Comparison of ENCODE assay signal across 3 cellular contexts in the genomic region with DNA sequence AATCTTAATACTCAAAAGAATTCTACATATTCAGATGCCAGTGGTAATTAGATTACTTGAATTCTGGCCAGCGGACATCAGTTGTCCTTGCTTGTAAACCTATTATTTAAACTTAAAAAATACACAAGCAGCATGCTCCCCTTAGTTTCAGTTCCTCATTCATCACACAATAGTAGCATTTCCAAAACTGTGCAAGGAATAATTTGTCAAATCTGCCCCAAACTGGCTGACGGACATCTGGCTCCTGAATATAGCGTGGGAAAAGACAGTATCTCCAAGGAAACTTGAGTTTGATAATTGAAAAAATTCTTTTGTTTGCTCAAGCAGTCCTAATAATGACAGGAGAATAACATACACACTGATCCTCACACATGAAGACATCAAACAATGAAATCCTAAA.
TF ChIP-seq lines count a peak whose summit lies in the region.

No MANE protein-coding gene starts in this region.

TF ChIP-seq in SK-N-SH treated with all-trans-retinoic acid at 6 μM for 48 hours, 23 proteins besides CTCF, POLR2A, EP300 and RAD21:
- TF ChIP-seq, protein P1, sequence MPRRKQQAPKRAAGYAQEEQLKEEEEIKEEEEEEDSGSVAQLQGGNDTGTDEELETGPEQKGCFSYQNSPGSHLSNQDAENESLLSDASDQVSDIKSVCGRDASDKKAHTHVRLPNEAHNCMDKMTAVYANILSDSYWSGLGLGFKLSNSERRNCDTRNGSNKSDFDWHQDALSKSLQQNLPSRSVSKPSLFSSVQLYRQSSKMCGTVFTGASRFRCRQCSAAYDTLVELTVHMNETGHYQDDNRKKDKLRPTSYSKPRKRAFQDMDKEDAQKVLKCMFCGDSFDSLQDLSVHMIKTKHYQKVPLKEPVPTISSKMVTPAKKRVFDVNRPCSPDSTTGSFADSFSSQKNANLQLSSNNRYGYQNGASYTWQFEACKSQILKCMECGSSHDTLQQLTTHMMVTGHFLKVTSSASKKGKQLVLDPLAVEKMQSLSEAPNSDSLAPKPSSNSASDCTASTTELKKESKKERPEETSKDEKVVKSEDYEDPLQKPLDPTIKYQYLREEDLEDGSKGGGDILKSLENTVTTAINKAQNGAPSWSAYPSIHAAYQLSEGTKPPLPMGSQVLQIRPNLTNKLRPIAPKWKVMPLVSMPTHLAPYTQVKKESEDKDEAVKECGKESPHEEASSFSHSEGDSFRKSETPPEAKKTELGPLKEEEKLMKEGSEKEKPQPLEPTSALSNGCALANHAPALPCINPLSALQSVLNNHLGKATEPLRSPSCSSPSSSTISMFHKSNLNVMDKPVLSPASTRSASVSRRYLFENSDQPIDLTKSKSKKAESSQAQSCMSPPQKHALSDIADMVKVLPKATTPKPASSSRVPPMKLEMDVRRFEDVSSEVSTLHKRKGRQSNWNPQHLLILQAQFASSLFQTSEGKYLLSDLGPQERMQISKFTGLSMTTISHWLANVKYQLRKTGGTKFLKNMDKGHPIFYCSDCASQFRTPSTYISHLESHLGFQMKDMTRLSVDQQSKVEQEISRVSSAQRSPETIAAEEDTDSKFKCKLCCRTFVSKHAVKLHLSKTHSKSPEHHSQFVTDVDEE (CRISPR knock-in tag; IDR thresholded peaks at IDR 0.05) = no peak
- TF ChIP-seq GLIS3 (CRISPR knock-in tag; IDR thresholded peaks at IDR 0.05) (no peak), ISL1 (CRISPR knock-in tag; IDR thresholded peaks at IDR 0.05) (peak; percentile 74; the same call in 1 of the 2 replicates), ZFP30 (CRISPR knock-in tag; IDR thresholded peaks at IDR 0.05) (no peak)
TF ChIP-seq in SK-N-SH treated with all-trans-retinoic acid at 6 μM for 48 hours: peak in this region for 1.

TF ChIP-seq in SK-N-SH, 30 proteins besides CTCF, POLR2A, EP300 and RAD21 (continued from another document):
- TF ChIP-seq, protein P2, sequence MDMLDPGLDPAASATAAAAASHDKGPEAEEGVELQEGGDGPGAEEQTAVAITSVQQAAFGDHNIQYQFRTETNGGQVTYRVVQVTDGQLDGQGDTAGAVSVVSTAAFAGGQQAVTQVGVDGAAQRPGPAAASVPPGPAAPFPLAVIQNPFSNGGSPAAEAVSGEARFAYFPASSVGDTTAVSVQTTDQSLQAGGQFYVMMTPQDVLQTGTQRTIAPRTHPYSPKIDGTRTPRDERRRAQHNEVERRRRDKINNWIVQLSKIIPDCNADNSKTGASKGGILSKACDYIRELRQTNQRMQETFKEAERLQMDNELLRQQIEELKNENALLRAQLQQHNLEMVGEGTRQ (IDR thresholded peaks at IDR 0.05; ENCODE audit: borderline replicate concordance, low read depth, low read length) = no peak
- TF ChIP-seq FOXM1 (IDR thresholded peaks at IDR 0.05; ENCODE audit: low read depth) = no peak
- no peak for TF ChIP-seq TCF12 (IDR thresholded peaks at IDR 0.05)
- TF ChIP-seq FOSL2 (IDR thresholded peaks at IDR 0.05; ENCODE audit: borderline replicate concordance, low read depth) = no peak
- TF ChIP-seq TEAD4 (IDR thresholded peaks at IDR 0.05; ENCODE audit: borderline replicate concordance, insufficient read depth) = no peak
- TF ChIP-seq POLR2AphosphoS5 (IDR thresholded peaks at IDR 0.05; ENCODE audit: low read depth, low read length) = no peak
- TF ChIP-seq GABPA (IDR thresholded peaks at IDR 0.05; ENCODE audit: low read depth) = no peak

TF ChIP-seq in GM12878, 131 proteins besides CTCF, POLR2A, EP300 and RAD21:
- TF ChIP-seq, protein P3, sequence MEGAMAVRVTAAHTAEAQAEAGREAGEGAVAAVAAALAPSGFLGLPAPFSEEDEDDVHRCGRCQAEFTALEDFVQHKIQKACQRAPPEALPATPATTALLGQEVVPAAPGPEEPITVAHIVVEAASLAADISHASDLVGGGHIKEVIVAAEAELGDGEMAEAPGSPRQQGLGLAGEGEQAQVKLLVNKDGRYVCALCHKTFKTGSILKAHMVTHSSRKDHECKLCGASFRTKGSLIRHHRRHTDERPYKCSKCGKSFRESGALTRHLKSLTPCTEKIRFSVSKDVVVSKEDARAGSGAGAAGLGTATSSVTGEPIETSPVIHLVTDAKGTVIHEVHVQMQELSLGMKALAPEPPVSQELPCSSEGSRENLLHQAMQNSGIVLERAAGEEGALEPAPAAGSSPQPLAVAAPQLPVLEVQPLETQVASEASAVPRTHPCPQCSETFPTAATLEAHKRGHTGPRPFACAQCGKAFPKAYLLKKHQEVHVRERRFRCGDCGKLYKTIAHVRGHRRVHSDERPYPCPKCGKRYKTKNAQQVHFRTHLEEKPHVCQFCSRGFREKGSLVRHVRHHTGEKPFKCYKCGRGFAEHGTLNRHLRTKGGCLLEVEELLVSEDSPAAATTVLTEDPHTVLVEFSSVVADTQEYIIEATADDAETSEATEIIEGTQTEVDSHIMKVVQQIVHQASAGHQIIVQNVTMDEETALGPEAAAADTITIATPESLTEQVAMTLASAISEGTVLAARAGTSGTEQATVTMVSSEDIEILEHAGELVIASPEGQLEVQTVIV (IDR thresholded peaks at IDR 0.05; ENCODE audit: borderline replicate concordance, partially characterized antibody) = no peak
- TF ChIP-seq SPI1 (IDR thresholded peaks at IDR 0.05; ENCODE audit: borderline replicate concordance, insufficient read depth, low read depth, low read length) (peak; percentile 96), SP1 (IDR thresholded peaks at IDR 0.05; ENCODE audit: low read depth, low read length) (no peak), FOS (IDR thresholded peaks at IDR 0.05; ENCODE audit: borderline replicate concordance, extremely low read depth, insufficient read length) (no peak), CREM (IDR thresholded peaks at IDR 0.05; ENCODE audit: low read depth) (no peak), IRF4 (IDR thresholded peaks at IDR 0.05; ENCODE audit: low read depth, low read length) (peak; percentile 84), POLR2AphosphoS2 (IDR thresholded peaks at IDR 0.05; ENCODE audit: low read depth, low read length) (no peak), CREB1 (IDR thresholded peaks at IDR 0.05; ENCODE audit: low read depth) (no peak), STAT3 (IDR thresholded peaks at IDR 0.05; ENCODE audit: low read depth, low read length) (no peak), TAF1 (IDR thresholded peaks at IDR 0.05; ENCODE audit: borderline replicate concordance, low read depth, low read length) (no peak), BMI1 (IDR thresholded peaks at IDR 0.05; ENCODE audit: borderline replicate concordance) (no peak), KAT2A (conservative IDR thresholded peaks at IDR 0.05; ENCODE audit: control insufficient read depth, low read depth, low read length) (no peak), DPF2 (IDR thresholded peaks at IDR 0.05) (peak; percentile 44; the same call in 1 of the 2 replicates), IKZF1 (conservative IDR thresholded peaks at IDR 0.05) (0 out of 2 replicates have a peak, but pooled peaks have one; percentile 24), EED (IDR thresholded peaks at IDR 0.05; ENCODE audit: low read depth) (no peak; the same call in 1 of the 2 replicates), ZNF217 (IDR thresholded peaks at IDR 0.05) (no peak), RFX5 (IDR thresholded peaks at IDR 0.05; ENCODE audit: low read depth, low read length) (no peak), IKZF2 (IDR thresholded peaks at IDR 0.05) (peak; percentile 53 to 65; a peak in 2 of 4 replicates)
